Comparison of ENCODE assay signal across 8 cellular contexts in genomic region chr9:8857330-8858249, GRCh38.
DNase-seq lines count a peak whose midpoint lies in the region; ATAC-seq and TF ChIP-seq lines count a peak whose summit lies in the region.

No MANE protein-coding gene starts in this region.

- no peaks in the 10 kb centered on the region for H3K4me1 Mint-ChIP-seq in Caco-2 (ENCODE audit: low read depth, unreplicated experiment)
- peaks cover 52% of the 10 kb centered on the region for H3K4me1 Mint-ChIP-seq in neural progenitor cell

- H3K36me3 Mint-ChIP-seq in Caco-2 (ENCODE audit: insufficient read depth, unreplicated experiment): no peaks in the 10 kb centered on the region
- H3K36me3 Mint-ChIP-seq in neural progenitor cell: no peaks in the 10 kb centered on the region

- peak overlapping the region; percentile 70 for H2AFZ ChIP-seq in neural progenitor cell (replicated peaks)

- no peaks in the 10 kb centered on the region for H3K36me3 ChIP-seq in Caco-2 (ENCODE audit: control insufficient read depth, insufficient read depth, low read length)
- H3K36me3 ChIP-seq in HUES64 (ENCODE audit: insufficient read depth, low read length): no peaks in the 10 kb centered on the region
- H3K36me3 ChIP-seq in neural progenitor cell: no peaks in the 10 kb centered on the region

- H3K4me1 ChIP-seq in Caco-2: 0 out of 2 replicates have a peak, but pooled peaks cover 5% of the 10 kb centered on the region
- H3K4me1 ChIP-seq in HUES64 (ENCODE audit: insufficient read depth, low read length): peaks cover 42% of the 10 kb centered on the region
- peaks cover 38% of the 10 kb centered on the region for H3K4me1 ChIP-seq in neural progenitor cell

- POLR2A ChIA-PET in Caco-2 (lab: Charles Lee): no interaction called here

- H3K27ac ChIP-seq in HUES64 (ENCODE audit: low read depth, low read length): peak overlapping the region; percentile 47
- peak overlapping the region; percentile 73 for H3K27ac ChIP-seq in neural progenitor cell

- H3K4me2 ChIP-seq in neural progenitor cell: peak overlapping the region; percentile 82

- DNase-seq in Caco-2: peak; percentile 40 to 50
- peak; percentile 21 to 33 for DNase-seq in activated T-cell treated with anti-CD3 and anti-CD28 coated beads, Interleukin-2, amount 50 U/mL, for 48 hours
- DNase-seq in glomerular visceral epithelial cell (ENCODE audit: extremely low spot score): peak; percentile 85
- peak; percentile 89 for DNase-seq in neural progenitor cell (ENCODE audit: low spot score)
- DNase-seq in COLO829 (ENCODE audit: low spot score): no peak

- peak overlapping the region; percentile 57 for H3K4me3 ChIP-seq in Caco-2 (ENCODE audit: low read depth, low read length)
- H3K4me3 ChIP-seq in HUES64 (ENCODE audit: low read length): peak overlapping the region; percentile 97
- peak overlapping the region; percentile 87 for H3K4me3 ChIP-seq in neural progenitor cell

- H3K27me3 Mint-ChIP-seq in Caco-2 (ENCODE audit: insufficient read depth, unreplicated experiment) (no peaks in the 10 kb centered on the region), neural progenitor cell (ENCODE audit: insufficient read depth, low read depth) (peaks cover 10% of the 10 kb centered on the region)

- no peaks in the 10 kb centered on the region for H3K9me3 Mint-ChIP-seq in Caco-2 (ENCODE audit: unreplicated experiment)
- H3K9me3 Mint-ChIP-seq in neural progenitor cell: no peaks in the 10 kb centered on the region

- no TSS peak for BruUV-seq in Caco-2 (replicated peaks; lab: Mats Ljungman, UMichigan)

- peak in 1 of 2 experiments; percentile 9 for TF ChIP-seq CTCF in Caco-2 (IDR thresholded peaks at IDR 0.05; ENCODE audit: insufficient read depth in 1 of 2, low read depth in 1 of 2, low read length in 1 of 2, severe bottlenecking in 1 of 2, unreplicated experiment in 1 of 2)
- TF ChIP-seq CTCF in neural progenitor cell (IDR thresholded peaks at IDR 0.05): no peak

- H3K9ac ChIP-seq in HUES64 (ENCODE audit: low read depth, low read length) (peak overlapping the region; percentile 87), neural progenitor cell (peak overlapping the region; percentile 50)

- H3K9me3 ChIP-seq in Caco-2: no peaks in the 10 kb centered on the region
- no peaks in the 10 kb centered on the region for H3K9me3 ChIP-seq in HUES64 (ENCODE audit: insufficient read depth, low read depth, low read length)
- H3K9me3 ChIP-seq in neural progenitor cell (ENCODE audit: low read depth): no peaks in the 10 kb centered on the region

- H3K27me3 ChIP-seq in Caco-2 (replicated peaks; ENCODE audit: control insufficient read depth, insufficient read depth, low read length) (no peaks in the 10 kb centered on the region), HUES64 (ENCODE audit: insufficient read depth, low read length) (peaks cover 14% of the 10 kb centered on the region), neural progenitor cell (no peaks in the 10 kb centered on the region)

- WGBS in HUES64: under 1% methylated on average over 96 of the region's 96 CpGs

- H3K79me2 ChIP-seq in neural progenitor cell (ENCODE audit: low read depth): peaks cover 43% of the 10 kb centered on the region

- CTCF ChIA-PET in Caco-2 (lab: Charles Lee): interaction anchor here (1.0 kb wide), 1 partner anchor 38 kb away, joined by 3 read pairs; no protein-coding TSS in a partner anchor

- ATAC-seq in GM19452 (IDR thresholded peaks at IDR 0.05; ENCODE audit: unreplicated experiment): no peak
- no peak for ATAC-seq in GM21390 (IDR thresholded peaks at IDR 0.05; ENCODE audit: unreplicated experiment)

- peaks cover 33% of the 10 kb centered on the region for H3F3A ChIP-seq in neural progenitor cell (ENCODE audit: low read depth)

- peaks cover 24% of the 10 kb centered on the region for H4K20me1 ChIP-seq in neural progenitor cell (ENCODE audit: low read depth)

- intact Hi-C loops in Caco-2 (cut with micrococcal nuclease; ENCODE audit: unreplicated experiment): loop anchor here (5.0 to 10.0 kb wide), 3 partner anchors 55 to 473 kb away; no protein-coding TSS in a partner anchor

- H3K4me3 Mint-ChIP-seq in Caco-2 (ENCODE audit: unreplicated experiment) (peak overlapping the region; percentile 87), neural progenitor cell (peak overlapping the region; percentile 92)

- H3K27ac Mint-ChIP-seq in Caco-2 (ENCODE audit: unreplicated experiment) (peak overlapping the region; percentile 22), neural progenitor cell (peak overlapping the region; percentile 98)
